1 cellular context compared by ENCODE assay signal in genomic region chr11:121071456-121072236, GRCh38.
TF ChIP-seq lines count a peak whose summit lies in the region.

No MANE protein-coding gene starts in this region.

TF ChIP-seq in K562, 482 proteins besides CTCF, POLR2A, EP300 and RAD21:
- TF ChIP-seq PBX2 (CRISPR knock-in tag; IDR thresholded peaks at IDR 0.05; ENCODE audit: low read depth) (no peak), PBX2 (tag; conservative IDR thresholded peaks at IDR 0.05; ENCODE audit: low read depth) (peak; percentile 41; the same call in 1 of the 2 replicates), NFE2 (IDR thresholded peaks at IDR 0.05; ENCODE audit: low read depth) (peak; percentile 55), ZEB2 (IDR thresholded peaks at IDR 0.05) (no peak), MAFG (tag; conservative IDR thresholded peaks at IDR 0.05) (peak; percentile 67), ZNF316 (IDR thresholded peaks at IDR 0.05) (peak; percentile 41; the same call in 1 of the 2 replicates), ELF2 (CRISPR knock-in tag; IDR thresholded peaks at IDR 0.05) (no peak), C11orf30 (IDR thresholded peaks at IDR 0.05; ENCODE audit: low read depth) (peak; percentile 48), ZNF140 (CRISPR knock-in tag; IDR thresholded peaks at IDR 0.05) (no peak), MEF2D (tag; conservative IDR thresholded peaks at IDR 0.05; ENCODE audit: low read depth) (peak; percentile 47; the same call in 1 of the 2 replicates)
